In the genomic region with DNA sequence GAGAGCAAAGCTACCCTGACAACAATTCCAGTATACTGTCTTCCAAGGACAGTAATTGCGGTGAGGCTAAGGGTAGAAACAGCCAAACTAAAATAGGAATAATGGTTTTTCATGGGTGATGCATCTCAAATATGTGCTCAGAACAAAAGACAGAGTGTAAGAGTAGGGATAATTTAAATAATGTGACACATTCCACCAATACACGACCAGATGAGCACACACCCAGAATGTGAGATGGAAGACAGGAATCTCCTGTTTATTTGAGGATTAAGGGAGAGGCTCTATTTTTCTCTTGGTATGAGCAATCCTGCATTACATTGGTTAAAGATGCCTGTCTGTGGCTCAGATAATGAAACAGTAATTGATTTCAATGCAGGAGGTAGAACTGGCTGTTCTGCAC, we compare ENCODE assay signal across 17 cellular contexts.
DNase-seq lines count a peak whose midpoint lies in the region; ATAC-seq, FAIRE-seq and TF ChIP-seq lines count a peak whose summit lies in the region.
"Had no signal": no experiment of that assay in that cellular context is flagged by ENCODE, and none has a peak within 500 bp of the region (broad histone marks: within the 10 kb centered on the region; RNA-seq: fewer than 3 reads in every experiment).

No MANE protein-coding gene starts in this region.

- TF ChIP-seq CTCF in fibroblast of pulmonary artery (IDR thresholded peaks at IDR 0.05; ENCODE audit: low read length, missing control alignments): no peak

- ATAC-seq in HG02970 (IDR thresholded peaks at IDR 0.05; ENCODE audit: low FRiP score, unreplicated experiment): no peak
- no peak for ATAC-seq in GM18867 (IDR thresholded peaks at IDR 0.05; ENCODE audit: unreplicated experiment)
- ATAC-seq: CD8-positive, alpha-beta T cell; GM12878 had no signal

- FAIRE-seq in urothelium cell line (lab: Jason Lieb, UNC): peak; percentile 13
- FAIRE-seq: GM12878, small intestine had no signal

- DNase-seq in GM04503 (ENCODE audit: low read depth): peak; percentile 81
- peak; percentile 10 for DNase-seq in RPMI7951 (ENCODE audit: low read depth)
- DNase-seq in fibroblast of pulmonary artery (ENCODE audit: low read depth): peak; percentile 10
- DNase-seq in urothelium cell line (ENCODE audit: low spot score): peak; percentile 73
- DNase-seq in amygdala (lab: John Stamatoyannopoulos, UW): no peak
- DNase-seq: activated CD8-positive, alpha-beta memory T cell treated with anti-CD3 and anti-CD28 coated beads, Interleukin-2, amount 50 U/mL, for 4 hours; CD8-positive, alpha-beta T cell; dorsolateral prefrontal cortex; H7; NCI-H2081; NCI-H524 treated with DMSO at 0.1 percent for 48 hours; small intestine; T1000 had no signal

- H3K4me3 ChIP-seq in fibroblast of pulmonary artery (replicated peaks; ENCODE audit: low read depth, low read length): no peak overlapping the region
- H3K4me3 ChIP-seq: dorsolateral prefrontal cortex, GM12878, tibial nerve had no signal

Comparison
In these comparisons a context has a peak if more than half of its experiments do, and no peak if none do; other contexts are left out.
1. DNase-seq: peak in GM04503 (single experiment), RPMI7951 (single experiment), fibroblast of pulmonary artery (single experiment) and urothelium cell line (single experiment); none in amygdala (0 of 56).